ENCODE assay signal across 16 cellular contexts in genomic region chr21:26280715-26281310, GRCh38.
A peak's percentile ranks its signal among the peaks of the same experiment; 100 is the strongest.
DNase-seq lines count a peak whose midpoint lies in the region; ATAC-seq and TF ChIP-seq lines count a peak whose summit lies in the region.
"Had no signal": no experiment of that assay in that cellular context is flagged by ENCODE, and none has a peak within 500 bp of the region (broad histone marks: within the 10 kb centered on the region; RNA-seq: fewer than 3 reads in every experiment).

No MANE protein-coding gene starts in this region.

- POLR2A ChIA-PET in WTC11 (lab: Charles Lee): interaction anchor here (0.5 kb wide), 1 partner anchor 681 kb away, joined by 4 read pairs; no protein-coding TSS in a partner anchor

- H3K27me3 ChIP-seq in uterus: no peaks in the 10 kb centered on the region
- H3K27me3 ChIP-seq: Peyer's patch had no signal

- H3K27me3 Mint-ChIP-seq in WTC11 (ENCODE audit: low read depth): peaks cover 5% of the 10 kb centered on the region
- H3K27me3 Mint-ChIP-seq: activated naive CD8-positive, alpha-beta T cell treated with anti-CD3 and anti-CD28 coated beads, Interleukin-2, amount 50 U/mL, for 24 hours; T-helper 17 cell had no signal

- ATAC-seq in WTC11: peak; percentile 43
- ATAC-seq: A549; activated naive CD8-positive, alpha-beta T cell treated with anti-CD3 and anti-CD28 coated beads, Interleukin-2, amount 50 U/mL, for 24 hours; T-helper 17 cell had no signal

- no peak overlapping the region for H3K27ac ChIP-seq in uterus
- H3K27ac ChIP-seq: A549, Peyer's patch had no signal

- no peak overlapping the region for H3K27ac Mint-ChIP-seq in WTC11
- H3K27ac Mint-ChIP-seq: activated naive CD8-positive, alpha-beta T cell treated with anti-CD3 and anti-CD28 coated beads, Interleukin-2, amount 50 U/mL, for 24 hours; T-helper 17 cell had no signal

- peak; percentile 5 for TF ChIP-seq CTCF in AG09309 (IDR thresholded peaks at IDR 0.05; ENCODE audit: control insufficient read depth, insufficient read depth, low read depth, low read length, missing control alignments)
- no peak for TF ChIP-seq CTCF in WTC11 (IDR thresholded peaks at IDR 0.05)
- TF ChIP-seq CTCF in uterus (IDR thresholded peaks at IDR 0.05): no peak

- peaks cover 12% of the 10 kb centered on the region for H3K9me3 Mint-ChIP-seq in WTC11

- DNase-seq in AG09309 (ENCODE audit: low read depth): no peak
- peak; percentile 32 for DNase-seq in NCI-H1092 treated with DMSO at 0.1 percent for 48 hours (lab: John Stamatoyannopoulos, UW)
- DNase-seq in WTC11 (ENCODE audit: low spot score): no peak
- peak; percentile 2 for DNase-seq in kidney tubule cell (ENCODE audit: low spot score)
- no peak for DNase-seq in uterus
- DNase-seq in NCI-H774 (lab: John Stamatoyannopoulos, UW): no peak
- DNase-seq in middle frontal gyrus (ENCODE audit: extremely low spot score, low spot score): no peak
- no peak for DNase-seq in CD1c-positive myeloid dendritic cell (ENCODE audit: extremely low spot score)
- DNase-seq: activated CD4-positive, alpha-beta T cell treated with anti-CD3 and anti-CD28 coated beads for 4 hours; activated naive CD8-positive, alpha-beta T cell treated with anti-CD3 and anti-CD28 coated beads, Interleukin-2, amount 50 U/mL, for 24 hours; activated T-cell treated with anti-CD3 and anti-CD28 coated beads, Interleukin-2, amount 50 U/mL, for 1 hour; NCI-H345; Peyer's patch; T-helper 17 cell had no signal

- intact Hi-C loops in uterus (cut with DNase I; ENCODE audit: low total_unique reads): no loop called here

- H3K4me1 Mint-ChIP-seq in WTC11: peaks cover 31% of the 10 kb centered on the region
- H3K4me1 Mint-ChIP-seq: activated naive CD8-positive, alpha-beta T cell treated with anti-CD3 and anti-CD28 coated beads, Interleukin-2, amount 50 U/mL, for 24 hours; T-helper 17 cell had no signal

- no peaks in the 10 kb centered on the region for H3K4me1 ChIP-seq in uterus
- H3K4me1 ChIP-seq: A549, Peyer's patch had no signal

- H3K4me3 ChIP-seq in AG09309 (ENCODE audit: control insufficient read depth, low read depth, low read length): no peak overlapping the region
- no peak overlapping the region for H3K4me3 ChIP-seq in uterus
- H3K4me3 ChIP-seq: A549, lung, Peyer's patch had no signal

- H3K36me3 ChIP-seq in uterus: no peaks in the 10 kb centered on the region
- H3K36me3 ChIP-seq: Peyer's patch had no signal

- H3K36me3 Mint-ChIP-seq in WTC11: 0 out of 2 replicates have a peak, but pooled peaks cover 2% of the 10 kb centered on the region

- TF ChIP-seq POLR2A in uterus (IDR thresholded peaks at IDR 0.05): no peak

- CTCF ChIA-PET in WTC11 (lab: Charles Lee): no interaction called here

- no peaks in the 10 kb centered on the region for H3K9me3 ChIP-seq in uterus
- H3K9me3 ChIP-seq: A549, Peyer's patch had no signal

- no peak overlapping the region for H3K4me3 Mint-ChIP-seq in WTC11
- H3K4me3 Mint-ChIP-seq: activated naive CD8-positive, alpha-beta T cell treated with anti-CD3 and anti-CD28 coated beads, Interleukin-2, amount 50 U/mL, for 24 hours; T-helper 17 cell had no signal

TF ChIP-seq in WTC11, 78 proteins besides CTCF, POLR2A, EP300 and RAD21:
- TF ChIP-seq CDX4 (CRISPR knock-in tag; IDR thresholded peaks at IDR 0.05; ENCODE audit: borderline replicate concordance) (no peak), ATF6 (CRISPR knock-in tag; IDR thresholded peaks at IDR 0.05) (no peak), MLX (CRISPR knock-in tag; IDR thresholded peaks at IDR 0.05) (no peak), CBFB (CRISPR knock-in tag; IDR thresholded peaks at IDR 0.05; ENCODE audit: low read depth) (no peak), RORB (CRISPR knock-in tag; IDR thresholded peaks at IDR 0.05) (no peak), ZNF317 (CRISPR knock-in tag; IDR thresholded peaks at IDR 0.05; ENCODE audit: borderline replicate concordance, low read depth) (no peak), RELA (CRISPR knock-in tag; IDR thresholded peaks at IDR 0.05; ENCODE audit: borderline replicate concordance) (no peak), IRF1 (CRISPR knock-in tag; IDR thresholded peaks at IDR 0.05) (no peak), ZNF281 (CRISPR knock-in tag; IDR thresholded peaks at IDR 0.05) (no peak), JAZF1 (CRISPR knock-in tag; IDR thresholded peaks at IDR 0.05) (no peak), FOXP1 (CRISPR knock-in tag; IDR thresholded peaks at IDR 0.05; ENCODE audit: borderline replicate concordance) (no peak), USF2 (CRISPR knock-in tag; IDR thresholded peaks at IDR 0.05) (no peak), ESRRA (CRISPR knock-in tag; IDR thresholded peaks at IDR 0.05; ENCODE audit: borderline replicate concordance) (no peak)

Comparison
In these comparisons a context has a peak if more than half of its experiments do, and no peak if none do; other contexts are left out.
1. DNase-seq: peak in NCI-H1092 treated with DMSO at 0.1 percent for 48 hours (single experiment) and kidney tubule cell (single experiment); none in AG09309 (single experiment), WTC11 (single experiment), uterus (0 of 2), NCI-H774 (single experiment), middle frontal gyrus (single experiment) and CD1c-positive myeloid dendritic cell (single experiment).